Comparison of ENCODE assay signal across 8 cellular contexts in the genomic region with DNA sequence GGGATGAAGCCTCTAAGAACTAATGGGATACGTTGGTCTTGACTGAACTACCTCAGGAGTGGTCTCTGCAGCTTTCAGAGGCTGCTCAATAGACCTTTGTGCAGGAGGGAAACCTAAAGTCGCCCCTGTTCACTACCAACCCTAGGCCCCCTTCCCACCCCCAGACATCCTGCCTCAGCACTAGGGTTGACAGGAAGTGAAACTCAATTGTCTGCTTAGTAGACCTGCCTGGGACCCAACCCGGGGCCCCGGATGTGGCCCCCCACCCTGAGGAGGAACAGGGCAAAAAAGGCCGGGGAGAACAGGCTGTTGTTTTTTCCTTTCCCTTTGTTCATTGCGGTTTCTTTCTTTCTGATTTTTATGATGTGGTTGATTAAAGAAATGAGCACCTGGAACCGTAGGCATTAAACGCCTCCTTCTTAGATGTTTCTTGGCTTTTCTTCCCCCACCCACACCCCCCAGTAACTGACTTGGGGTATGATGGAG. TPM values are rescaled to one million over a fixed set of nuclear protein-coding genes. Genes with fewer than 3 reads are reported as not detected.
A peak's percentile ranks its signal among the peaks of the same experiment; 100 is the strongest.
DNase-seq lines count a peak whose midpoint lies in the region; ATAC-seq, FAIRE-seq and TF ChIP-seq lines count a peak whose summit lies in the region.

No MANE protein-coding gene starts in this region.

- no peak for TF ChIP-seq CTCF in astrocyte (IDR thresholded peaks at IDR 0.05; ENCODE audit: insufficient read depth, low read depth, low read length)

- peaks cover 60% of the 10 kb centered on the region for H3K4me1 Mint-ChIP-seq in T-helper 17 cell
- H3K4me1 Mint-ChIP-seq in astrocyte (ENCODE audit: low read depth, unreplicated experiment) = peaks cover 44% of the 10 kb centered on the region

- H3K27me3 ChIP-seq in astrocyte (ENCODE audit: insufficient read depth, low read length) = no peaks in the 10 kb centered on the region

- no peak overlapping the region for H3K4me2 ChIP-seq in astrocyte (ENCODE audit: low read length)

- peaks cover 23% of the 10 kb centered on the region for H3K36me3 Mint-ChIP-seq in T-helper 17 cell (ENCODE audit: low read depth)
- H3K36me3 Mint-ChIP-seq in astrocyte (ENCODE audit: low read depth, unreplicated experiment) = no peaks in the 10 kb centered on the region

- H3K4me1 ChIP-seq in astrocyte (ENCODE audit: insufficient read depth, low read length) = peaks cover 37% of the 10 kb centered on the region

- peak; percentile 67 to 84 (median 70) for DNase-seq in T-helper 17 cell
- DNase-seq in astrocyte (ENCODE audit: low read depth) = no peak
- DNase-seq in putamen (ENCODE audit: low spot score) = peak; percentile 52
- DNase-seq in inferior parietal cortex (ENCODE audit: extremely low spot score) = no peak
- DNase-seq in superior temporal gyrus (ENCODE audit: extremely low spot score) = no peak
- DNase-seq in HUDEP-2 (lab: John Stamatoyannopoulos, UW; ENCODE audit: unreplicated experiment in 76 of 76) = no peak

- H3K27ac Mint-ChIP-seq in T-helper 17 cell (peak overlapping the region; percentile 100), astrocyte (ENCODE audit: unreplicated experiment) (no peak overlapping the region)

- H3K9me3 Mint-ChIP-seq in astrocyte (ENCODE audit: unreplicated experiment) = no peaks in the 10 kb centered on the region

- H3K27me3 Mint-ChIP-seq in T-helper 17 cell (no peaks in the 10 kb centered on the region), astrocyte (ENCODE audit: low read depth, unreplicated experiment) (no peaks in the 10 kb centered on the region)

- TF ChIP-seq POLR2A in GM18505 (IDR thresholded peaks at IDR 0.05; ENCODE audit: borderline replicate concordance, extremely low read depth, insufficient read depth, insufficient read length) = peak; percentile 65

- H3K9me3 ChIP-seq in T-helper 17 cell (ENCODE audit: control insufficient read depth, low read length, poor library complexity, severe bottlenecking) (no peaks in the 10 kb centered on the region), astrocyte (ENCODE audit: insufficient read depth, low read depth, low read length) (no peaks in the 10 kb centered on the region)

- H4K20me1 ChIP-seq in astrocyte (ENCODE audit: insufficient read depth, low read length) = no peaks in the 10 kb centered on the region

- peak overlapping the region; percentile 100 for H3K4me3 Mint-ChIP-seq in T-helper 17 cell
- H3K4me3 Mint-ChIP-seq in astrocyte (ENCODE audit: unreplicated experiment) = peak overlapping the region; percentile 31

- no peak overlapping the region for H2AFZ ChIP-seq in astrocyte (ENCODE audit: low read depth, low read length)

- H3K9ac ChIP-seq in astrocyte (ENCODE audit: low read length) = no peak overlapping the region

- peaks cover 38% of the 10 kb centered on the region for H3K79me2 ChIP-seq in astrocyte (ENCODE audit: insufficient read depth, low read length)

- no peak overlapping the region for H3K27ac ChIP-seq in astrocyte (ENCODE audit: low read depth, low read length)

- FAIRE-seq in astrocyte (lab: Jason Lieb, UNC) = no peak

- no peaks in the 10 kb centered on the region for H3K36me3 ChIP-seq in astrocyte (ENCODE audit: insufficient read depth, low read length)

- H3K4me3 ChIP-seq in astrocyte (ENCODE audit: insufficient read depth, low read depth, low read length) = no peak overlapping the region

- ATAC-seq in GM18505 (IDR thresholded peaks at IDR 0.05; ENCODE audit: unreplicated experiment) = peak; percentile 38
- peak; percentile 27 for ATAC-seq in HG02840 (IDR thresholded peaks at IDR 0.05; ENCODE audit: low FRiP score, unreplicated experiment)
- ATAC-seq in T-helper 17 cell = peak; percentile 71

RNA-seq across cellular contexts. Expression of a gene that starts 1.6 kb away (rescaled TPM):
- total RNA-seq in T-helper 17 cell (1,000 to 10,000 TPM in 1 of 2 donors, 100 to 1,000 TPM in 1; 870 to 1,080 TPM), astrocyte (108 and 118 TPM in 2 replicates)

RNA-seq across cellular contexts. Expression of a gene that starts 1.7 kb away (rescaled TPM):
- total RNA-seq in T-helper 17 cell (10 to 100 TPM; 21.9 to 23.3 TPM), astrocyte (31.5 and 33.6 TPM in 2 replicates)

RNA-seq across cellular contexts. Expression of a gene that starts 36.5 kb away (rescaled TPM):
- total RNA-seq in T-helper 17 cell = under 1 TPM in 1 of 2 donors, not detected in 1; 0.63 TPM
- total RNA-seq in astrocyte = 3.9 and 13.8 TPM in 2 replicates

RNA-seq across cellular contexts. Expression of a gene that starts 37.3 kb away (rescaled TPM):
- total RNA-seq in T-helper 17 cell (10 to 100 TPM; 12.2 to 18.7 TPM), astrocyte (37.8 and 44.3 TPM in 2 replicates)

RNA-seq across cellular contexts. Expression of a gene that starts 44.5 kb away (rescaled TPM):
- total RNA-seq in T-helper 17 cell (10 to 100 TPM; 56.4 to 57.0 TPM), astrocyte (110 and 127 TPM in 2 replicates)

Comparison
In these comparisons a context has a peak if more than half of its experiments do, and no peak if none do; other contexts are left out.
1. DNase-seq: peak in T-helper 17 cell (3 of 3) and putamen (single experiment); none in astrocyte (single experiment), inferior parietal cortex (single experiment), superior temporal gyrus (single experiment) and HUDEP-2 (0 of 76).
2. Peak in every context shown above with its lines, with median percentiles within 50 percentile points of each other: ATAC-seq.